Comparison of ENCODE assay signal across 10 cellular contexts in genomic region chr5:157025093-157025698, GRCh38. TPM values are rescaled to one million over a fixed set of nuclear protein-coding genes. Genes with fewer than 3 reads are reported as not detected.
DNase-seq lines count a peak whose midpoint lies in the region; ATAC-seq, FAIRE-seq and TF ChIP-seq lines count a peak whose summit lies in the region.
"Had no signal": no experiment of that assay in that cellular context is flagged by ENCODE, and none has a peak within 500 bp of the region (broad histone marks: within the 10 kb centered on the region; RNA-seq: fewer than 3 reads in every experiment).

No MANE protein-coding gene starts in this region.

- H3K4me2 ChIP-seq in GM12878 (ENCODE audit: control insufficient read depth, insufficient read depth) = peak overlapping the region; percentile 35

- POLR2A ChIA-PET in GM12878 (lab: Charles Lee) = interaction anchor here (0.8 kb wide), 1 partner anchor 104 kb away, joined by 4 read pairs; no protein-coding TSS in a partner anchor
- POLR2A ChIA-PET in HEK293T (lab: Yijun Ruan, JAX) = no interaction called here

- RAD21 ChIA-PET in GM12878 (lab: Charles Lee; ENCODE audit: unreplicated experiment) = interaction anchor here (0.7 to 2.1 kb wide), 10 partner anchors 50 to 1081 kb away, joined by 3 to 7 read pairs (median 4); partner anchors contain the start of gene HAVCR2

- H3K4me3 ChIP-seq in GM12878 (no peak overlapping the region), suprapubic skin (no peak overlapping the region)

- H3K9ac ChIP-seq in GM12878 (ENCODE audit: control insufficient read depth, insufficient read depth, low read length) = no peak overlapping the region

- intact Hi-C loops in GM12878 (cut with micrococcal nuclease; ENCODE audit: unreplicated experiment) = loop anchor here (5.0 kb wide), 4 partner anchors 88 to 188 kb away; no protein-coding TSS in a partner anchor

- peak; percentile 16 to 26 for DNase-seq in activated CD4-positive, alpha-beta T cell treated with anti-CD3 and anti-CD28 coated beads for 4 hours
- DNase-seq in GM12878 (ENCODE audit: low read depth, low spot score) (peak; percentile 38), suprapubic skin (ENCODE audit: low spot score in 2 of 2) (no peak), AG08395 (ENCODE audit: low spot score) (no peak), HEK293T (ENCODE audit: extremely low spot score) (no peak)
- DNase-seq in stimulated activated CD8-positive, alpha-beta memory T cell treated with anti-CD3 and anti-CD28 coated beads, Interleukin-7, amount 100 ng/mL, for 1 hour (ENCODE audit: low read depth in 2 of 2) = peak; percentile 19 to 37
- DNase-seq: cerebellar nuclear complex, islet precursor cell had no signal

- no peaks in the 10 kb centered on the region for H3K36me3 ChIP-seq in GM12878 (ENCODE audit: control insufficient read depth in 2 of 2, insufficient read depth in 2 of 2, low read length in 1 of 2)
- H3K36me3 ChIP-seq in suprapubic skin = no peaks in the 10 kb centered on the region

- no peaks in the 10 kb centered on the region for H3K79me2 ChIP-seq in GM12878 (ENCODE audit: control insufficient read depth, insufficient read depth, low read length)

- TF ChIP-seq RAD21 in GM12878 (IDR thresholded peaks at IDR 0.05; ENCODE audit: insufficient read depth, low read depth, low read length) = no peak

- 2% methylated on average over 3 of the region's 3 CpGs for WGBS in GM12878 (ENCODE audit: insufficient coverage, insufficient replicate concordance, low lambda C conversion rate, missing lambda C conversion rate)
- 94% methylated on average over 3 of the region's 3 CpGs for WGBS in suprapubic skin

- FAIRE-seq in GM12878 (lab: Jason Lieb, UNC) = no peak

- CTCF ChIA-PET in GM12878 (lab: Yijun Ruan, JAX) = interaction anchor here (0.9 to 4.2 kb wide), 13 partner anchors 10 to 209 kb away, joined by 3 to 49 read pairs (median 3); partner anchors contain the start of gene HAVCR2
- CTCF ChIA-PET in HEK293T (lab: Yijun Ruan, JAX) = no interaction called here

- SMC1A ChIA-PET in GM12878 (lab: Charles Lee; ENCODE audit: uncharacterized antibody, unreplicated experiment) = interaction anchor here (0.6 to 4.0 kb wide), 17 partner anchors 8 to 340 kb away, joined by 3 to 13 read pairs (median 5); partner anchors contain the start of gene MED7

- H3K9me3 ChIP-seq in GM12878 (replicated peaks; ENCODE audit: control insufficient read depth, insufficient read depth, low read length) (no peaks in the 10 kb centered on the region), suprapubic skin (no peaks in the 10 kb centered on the region)

- TF ChIP-seq POLR2A in GM12878 (IDR thresholded peaks at IDR 0.05; ENCODE audit: low read depth, low read length) (no peak), suprapubic skin (IDR thresholded peaks at IDR 0.05) (no peak)

- H2AFZ ChIP-seq in GM12878 (ENCODE audit: control insufficient read depth, low read depth, low read length) = peak overlapping the region; percentile 19

- in situ Hi-C loops in GM12878 (cut with MboI) = no loop called here

- no peak overlapping the region for H3K27ac ChIP-seq in GM12878 (ENCODE audit: control insufficient read depth, insufficient read depth)
- H3K27ac ChIP-seq in suprapubic skin = no peak overlapping the region

- H3K27me3 ChIP-seq in GM12878 (replicated peaks in 1 of 2; ENCODE audit: control insufficient read depth in 2 of 2, insufficient read depth in 2 of 2, low read length in 1 of 2) = no peaks in the 10 kb centered on the region
- no peaks in the 10 kb centered on the region for H3K27me3 ChIP-seq in suprapubic skin

- H4K20me1 ChIP-seq in GM12878 (ENCODE audit: control insufficient read depth, insufficient read depth) = no peaks in the 10 kb centered on the region

- TF ChIP-seq EP300 in GM12878 (IDR thresholded peaks at IDR 0.05; ENCODE audit: borderline replicate concordance in 1 of 2, control insufficient read depth in 1 of 2, low read depth in 2 of 2, low read length in 2 of 2) = peak; percentile 57 to 65; a peak in 2 of 4 replicates
- TF ChIP-seq EP300 in suprapubic skin (IDR thresholded peaks at IDR 0.05) = no peak

- BruUV-seq in GM12878 (replicated peaks; lab: Mats Ljungman, UMichigan) = no TSS peak

- peak; percentile 55 for ATAC-seq in GM21423 (IDR thresholded peaks at IDR 0.05; ENCODE audit: unreplicated experiment)
- ATAC-seq in GM12878 = peak; percentile 70
- ATAC-seq in HG03521 (IDR thresholded peaks at IDR 0.05; ENCODE audit: unreplicated experiment) = no peak

- H3K4me1 ChIP-seq in GM12878 (ENCODE audit: control insufficient read depth, insufficient read depth, low read length) (peaks cover 6% of the 10 kb centered on the region), suprapubic skin (no peaks in the 10 kb centered on the region)

- no peak for TF ChIP-seq CTCF in GM12878 (IDR thresholded peaks at IDR 0.05 in 2 of 3, conservative IDR thresholded peaks at IDR 0.05 in 1 of 3; ENCODE audit: control insufficient read depth in 2 of 3, extremely low read depth in 1 of 3, insufficient read depth in 1 of 3, low read depth in 3 of 3, low read length in 3 of 3)
- TF ChIP-seq CTCF in suprapubic skin (IDR thresholded peaks at IDR 0.05) = no peak

TF ChIP-seq in GM12878, 131 proteins besides CTCF, POLR2A, EP300 and RAD21 (continues in another document):
- TF ChIP-seq MLLT1 (IDR thresholded peaks at IDR 0.05) = 0 out of 2 replicates have a peak, but pooled peaks have one; percentile 26
- TF ChIP-seq TAF1 (IDR thresholded peaks at IDR 0.05; ENCODE audit: borderline replicate concordance, low read depth, low read length) = no peak
- TF ChIP-seq LARP7 (IDR thresholded peaks at IDR 0.05) = no peak
- TF ChIP-seq BCL11A (IDR thresholded peaks at IDR 0.05; ENCODE audit: low read depth, low read length) = no peak

TF ChIP-seq in HEK293T, 16 proteins besides CTCF, POLR2A, EP300 and RAD21:
- TF ChIP-seq ARNT (IDR thresholded peaks at IDR 0.05) = no peak
- no peak for TF ChIP-seq ZNF384 (IDR thresholded peaks at IDR 0.05)
- TF ChIP-seq FOXM1 (IDR thresholded peaks at IDR 0.05; ENCODE audit: borderline replicate concordance) = no peak
- TF ChIP-seq SP1 (IDR thresholded peaks at IDR 0.05) = no peak
- TF ChIP-seq HDGF (IDR thresholded peaks at IDR 0.05; ENCODE audit: borderline replicate concordance) = no peak
- TF ChIP-seq FOXA1 (IDR thresholded peaks at IDR 0.05) = no peak
- no peak for TF ChIP-seq CTBP1 (IDR thresholded peaks at IDR 0.05; ENCODE audit: borderline replicate concordance)
- no peak for TF ChIP-seq NFRKB (IDR thresholded peaks at IDR 0.05)
- TF ChIP-seq LEF1 (IDR thresholded peaks at IDR 0.05; ENCODE audit: borderline replicate concordance) = no peak
- TF ChIP-seq FOXK2 (IDR thresholded peaks at IDR 0.05) = no peak
- TF ChIP-seq SUZ12 (IDR thresholded peaks at IDR 0.05) = no peak
- TF ChIP-seq L3MBTL2 (conservative IDR thresholded peaks at IDR 0.05) = no peak
- TF ChIP-seq ELF4 (IDR thresholded peaks at IDR 0.05) = no peak
- TF ChIP-seq BHLHE40 (IDR thresholded peaks at IDR 0.05; ENCODE audit: borderline replicate concordance) = no peak
- TF ChIP-seq TARDBP (IDR thresholded peaks at IDR 0.05) = no peak
- TF ChIP-seq PKNOX1 (IDR thresholded peaks at IDR 0.05) = no peak
TF ChIP-seq in HEK293T: peak in this region for 0.

RNA-seq across cellular contexts. Expression of gene HAVCR1, which starts 33.7 kb away (rescaled TPM):
- total RNA-seq in GM12878 (2013; cell fraction: nucleolus; rRNA removed) = 2.3 and 3.9 TPM in 2 replicates
- total RNA-seq in GM12878 (2014; rRNA removed) (0.45 TPM in 1 of 2 replicates, not detected in the other), GM12878 (2014; rRNA removed; fragmentation: Illumina TruSeq; extraction: Trizol) (not detected in 2 replicates), GM12878 (2021) (not detected in 2 replicates), suprapubic skin (not detected)
- 0.13 TPM for polyA plus RNA-seq in GM12878 (2011; ENCODE audit: low read depth)
- polyA plus RNA-seq in GM12878 (2011; rRNA removed) (0.07 and 0.08 TPM in 2 replicates), GM12878 (2014; fragmentation: Illumina TruSeq; extraction: Trizol) (0.33 TPM in 1 of 2 replicates, not detected in the other), GM12878 (2014; fragmentation: Nextera tagmentation; extraction: Ambion mirVana) (not detected), GM12878 (2014; rRNA removed) (not detected in 2 replicates), GM12878 (2016; fragmentation: Nextera tagmentation; extraction: Ambion mirVana) (not detected)
- polyA plus RNA-seq in GM12878 (2011; cell fraction: cytosol; rRNA removed) = not detected in 2 replicates
- 0.24 and 0.26 TPM in 2 replicates for polyA plus RNA-seq in GM12878 (2011; cell fraction: nucleus; rRNA removed)
- polyA plus RNA-seq in GM12878 (2012) = not detected in 2 replicates
- 0.37 TPM in 1 of 2 replicates, not detected in the other for polyA minus RNA-seq in GM12878 (2011; rRNA and poly(A)+ RNA removed)
- not detected in 2 replicates for polyA minus RNA-seq in GM12878 (2011; cell fraction: cytosol; rRNA and poly(A)+ RNA removed)
- 1.5 TPM in 1 of 2 replicates, not detected in the other for polyA minus RNA-seq in GM12878 (2011; cell fraction: nucleus; rRNA and poly(A)+ RNA removed)

Comparison
In these comparisons a context has a peak if more than half of its experiments do, and no peak if none do; other contexts are left out.
1. DNase-seq: peak in activated CD4-positive, alpha-beta T cell treated with anti-CD3 and anti-CD28 coated beads for 4 hours (2 of 2), GM12878 (single experiment) and stimulated activated CD8-positive, alpha-beta memory T cell treated with anti-CD3 and anti-CD28 coated beads, Interleukin-7, amount 100 ng/mL, for 1 hour (2 of 2); none in suprapubic skin (0 of 2), AG08395 (single experiment) and HEK293T (single experiment).